14 cellular contexts compared by ENCODE assay signal in the genomic region with DNA sequence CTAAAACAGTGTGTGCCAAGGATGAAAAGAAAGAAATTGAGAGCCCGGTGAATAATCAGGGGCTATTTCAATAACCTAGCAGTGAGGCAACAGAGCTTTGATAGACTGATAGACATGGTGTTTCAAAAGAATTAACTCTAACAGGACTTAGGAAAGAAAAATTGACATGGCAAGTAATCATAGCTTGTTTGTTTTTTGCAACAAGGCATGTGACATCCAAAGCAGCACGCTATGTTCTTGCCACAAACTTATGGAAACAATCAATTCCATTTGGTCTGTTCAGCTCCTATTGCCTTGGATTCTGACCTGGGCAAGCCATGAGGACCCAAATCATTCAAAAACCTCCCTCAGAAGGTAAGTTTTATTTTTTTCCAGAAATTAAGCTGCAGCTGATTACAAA.
A peak's percentile ranks its signal among the peaks of the same experiment; 100 is the strongest.
DNase-seq lines count a peak whose midpoint lies in the region; ATAC-seq, FAIRE-seq and TF ChIP-seq lines count a peak whose summit lies in the region.
"Had no signal": no experiment of that assay in that cellular context is flagged by ENCODE, and none has a peak within 500 bp of the region (broad histone marks: within the 10 kb centered on the region; RNA-seq: fewer than 3 reads in every experiment).

No MANE protein-coding gene starts in this region.

- H3K4me3 ChIP-seq in fibroblast of mammary gland (ENCODE audit: control insufficient read depth, low read depth, low read length), result no peak overlapping the region
- H3K4me3 ChIP-seq: GM23338 had no signal

- no peak for TF ChIP-seq CTCF in D721Med (IDR thresholded peaks at IDR 0.05; ENCODE audit: insufficient read depth, missing control alignments)
- no peak for TF ChIP-seq CTCF in fibroblast of mammary gland (conservative IDR thresholded peaks at IDR 0.05; ENCODE audit: control insufficient read depth, insufficient read depth, low read depth, low read length)

- peak; percentile 6 for FAIRE-seq in D721Med (lab: Jason Lieb, UNC)
- FAIRE-seq: H54 had no signal

- DNase-seq in D721Med (ENCODE audit: insufficient read length, low spot score), result no peak
- peak; percentile 58 for DNase-seq in NCI-H526 treated with DMSO at 0.1 percent for 48 hours (lab: John Stamatoyannopoulos, UW)
- DNase-seq in fibroblast of mammary gland (ENCODE audit: low read depth), result peak; percentile 41
- no peak for DNase-seq in stimulated activated CD4-positive, alpha-beta T cell treated with anti-CD3 and anti-CD28 coated beads, Interleukin-15, amount 100 ng/mL, for 24 hours
- no peak for DNase-seq in NOMO-1 (lab: John Stamatoyannopoulos, UW; ENCODE audit: unreplicated experiment in 2 of 2)
- DNase-seq: C1 segment of cervical spinal cord; CD4-positive, CD25-positive, alpha-beta regulatory T cell; CD8-positive, alpha-beta memory T cell; COR-L47; GDM1; HCEC 1CT had no signal

- ATAC-seq in HG03280 (IDR thresholded peaks at IDR 0.05; ENCODE audit: unreplicated experiment), result no peak
- ATAC-seq: GM23338 had no signal

Comparison
In these comparisons a context has a peak if more than half of its experiments do, and no peak if none do; other contexts are left out.
1. DNase-seq: peak in NCI-H526 treated with DMSO at 0.1 percent for 48 hours (single experiment) and fibroblast of mammary gland (single experiment); none in D721Med (single experiment), stimulated activated CD4-positive, alpha-beta T cell treated with anti-CD3 and anti-CD28 coated beads, Interleukin-15, amount 100 ng/mL, for 24 hours (single experiment) and NOMO-1 (0 of 2).